10 cellular contexts compared by ENCODE assay signal in genomic region chr4:21134994-21135393, GRCh38.
DNase-seq lines count a peak whose midpoint lies in the region; ATAC-seq and TF ChIP-seq lines count a peak whose summit lies in the region.
"Had no signal": no experiment of that assay in that cellular context is flagged by ENCODE, and none has a peak within 500 bp of the region (broad histone marks: within the 10 kb centered on the region; RNA-seq: fewer than 3 reads in every experiment).

No MANE protein-coding gene starts in this region.

- DNase-seq in COR-L47 (lab: John Stamatoyannopoulos, UW): peak; percentile 64
- DNase-seq in NB4 (ENCODE audit: low read depth): peak; percentile 33
- peak; percentile 14 for DNase-seq in amniotic epithelial cell (ENCODE audit: low read depth)
- peak; percentile 55 for DNase-seq in kidney tubule cell (ENCODE audit: low spot score)
- DNase-seq in HCEC 1CT: no peak
- DNase-seq in activated naive CD8-positive, alpha-beta T cell treated with anti-CD3 and anti-CD28 coated beads, Interleukin-2, amount 50 U/mL, for 24 hours: no peak
- DNase-seq: NCI-H1436 had no signal

- TF ChIP-seq POLR2A in NB4 (IDR thresholded peaks at IDR 0.05; ENCODE audit: extremely low read depth, insufficient read length) (no peak), GM18505 (IDR thresholded peaks at IDR 0.05; ENCODE audit: borderline replicate concordance, extremely low read depth, insufficient read depth, insufficient read length) (no peak)

- H3K4me3 Mint-ChIP-seq in activated naive CD8-positive, alpha-beta T cell treated with anti-CD3 and anti-CD28 coated beads, Interleukin-2, amount 50 U/mL, for 24 hours: no peak overlapping the region

- ATAC-seq in activated naive CD8-positive, alpha-beta T cell treated with anti-CD3 and anti-CD28 coated beads, Interleukin-2, amount 50 U/mL, for 24 hours: no peak
- ATAC-seq in GM18505 (IDR thresholded peaks at IDR 0.05; ENCODE audit: unreplicated experiment) (no peak), HG03439 (IDR thresholded peaks at IDR 0.05; ENCODE audit: unreplicated experiment) (no peak)

- no peaks in the 10 kb centered on the region for H3K27me3 Mint-ChIP-seq in activated naive CD8-positive, alpha-beta T cell treated with anti-CD3 and anti-CD28 coated beads, Interleukin-2, amount 50 U/mL, for 24 hours

- no peaks in the 10 kb centered on the region for H3K9me3 Mint-ChIP-seq in activated naive CD8-positive, alpha-beta T cell treated with anti-CD3 and anti-CD28 coated beads, Interleukin-2, amount 50 U/mL, for 24 hours

- TF ChIP-seq CTCF in NB4 (IDR thresholded peaks at IDR 0.05; ENCODE audit: low read depth, low read length): no peak

- H3K27ac Mint-ChIP-seq in activated naive CD8-positive, alpha-beta T cell treated with anti-CD3 and anti-CD28 coated beads, Interleukin-2, amount 50 U/mL, for 24 hours: no peak overlapping the region

- H3K4me3 ChIP-seq in NB4 (ENCODE audit: low read depth, low read length): no peak overlapping the region
- H3K4me3 ChIP-seq: HAP-1 had no signal

- no peaks in the 10 kb centered on the region for H3K36me3 Mint-ChIP-seq in activated naive CD8-positive, alpha-beta T cell treated with anti-CD3 and anti-CD28 coated beads, Interleukin-2, amount 50 U/mL, for 24 hours (ENCODE audit: low read depth)

- H3K4me1 Mint-ChIP-seq in activated naive CD8-positive, alpha-beta T cell treated with anti-CD3 and anti-CD28 coated beads, Interleukin-2, amount 50 U/mL, for 24 hours: no peaks in the 10 kb centered on the region

Comparison
In these comparisons a context has a peak if more than half of its experiments do, and no peak if none do; other contexts are left out.
1. DNase-seq: peak in COR-L47 (single experiment), NB4 (single experiment), amniotic epithelial cell (single experiment) and kidney tubule cell (single experiment); none in HCEC 1CT (single experiment) and activated naive CD8-positive, alpha-beta T cell treated with anti-CD3 and anti-CD28 coated beads, Interleukin-2, amount 50 U/mL, for 24 hours (single experiment).